Comparison of ENCODE assay signal across 1 cellular context in the genomic region with DNA sequence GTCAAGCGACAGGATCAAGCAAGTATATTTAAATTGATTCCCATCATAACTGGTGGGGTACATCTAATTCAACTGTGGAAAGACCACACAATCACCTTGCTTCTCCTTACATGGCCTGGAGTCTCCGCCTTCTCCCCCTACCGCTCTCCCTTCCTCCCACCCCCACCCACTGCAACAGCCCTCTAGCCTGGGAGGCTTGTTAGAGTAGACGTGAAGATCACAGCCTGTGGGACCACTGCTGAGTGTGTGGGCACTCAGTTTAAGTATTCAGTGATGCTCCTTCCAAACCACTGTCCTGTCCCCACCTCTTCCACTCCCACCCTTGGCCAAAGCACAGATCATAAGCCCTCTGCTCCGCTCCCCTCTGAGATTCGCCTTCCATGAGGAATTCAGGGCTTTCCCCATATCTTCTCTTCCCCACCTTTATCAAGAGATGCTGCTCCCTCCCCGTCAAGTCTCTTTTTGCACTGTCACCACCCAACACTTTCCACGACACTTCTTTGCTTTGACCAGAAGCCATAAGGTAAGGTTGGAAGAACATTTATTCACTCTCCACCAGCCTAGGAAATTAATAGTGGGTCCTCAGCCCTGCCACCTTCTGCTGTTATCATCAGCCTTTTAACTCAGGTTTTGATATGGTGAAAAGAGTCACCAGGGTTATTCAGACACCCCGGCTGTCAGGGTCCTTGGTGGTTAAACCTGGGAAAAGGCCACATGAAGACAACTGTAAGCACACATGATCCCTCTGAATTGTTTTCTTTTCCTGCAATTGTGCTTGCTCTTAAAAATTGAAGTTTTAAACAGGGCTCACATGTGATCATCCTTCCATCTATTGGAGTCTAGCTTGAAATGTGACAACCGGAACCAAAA.
TF ChIP-seq lines count a peak whose summit lies in the region.

No MANE protein-coding gene starts in this region.

TF ChIP-seq in GM12878, 131 proteins besides CTCF, POLR2A, EP300 and RAD21:
- TF ChIP-seq HCFC1 (IDR thresholded peaks at IDR 0.05; ENCODE audit: low read length) (no peak), IRF4 (IDR thresholded peaks at IDR 0.05; ENCODE audit: low read depth, low read length) (no peak), CHD1 (IDR thresholded peaks at IDR 0.05; ENCODE audit: low read depth, low read length) (no peak), HDGF (IDR thresholded peaks at IDR 0.05) (no peak), ZSCAN29 (IDR thresholded peaks at IDR 0.05) (no peak), NFYA (IDR thresholded peaks at IDR 0.05; ENCODE audit: borderline replicate concordance, low read depth, low read length) (no peak), CREB1 (IDR thresholded peaks at IDR 0.05; ENCODE audit: low read depth) (no peak), SMC3 (IDR thresholded peaks at IDR 0.05; ENCODE audit: borderline replicate concordance, low read length) (no peak)
